Comparison of ENCODE assay signal across 8 cellular contexts in genomic region chr11:57751676-57752253, GRCh38. TPM values are rescaled to one million over a fixed set of nuclear protein-coding genes. Genes with fewer than 3 reads are reported as not detected.
DNase-seq lines count a peak whose midpoint lies in the region; ATAC-seq, FAIRE-seq and TF ChIP-seq lines count a peak whose summit lies in the region.

A gene with protein sequence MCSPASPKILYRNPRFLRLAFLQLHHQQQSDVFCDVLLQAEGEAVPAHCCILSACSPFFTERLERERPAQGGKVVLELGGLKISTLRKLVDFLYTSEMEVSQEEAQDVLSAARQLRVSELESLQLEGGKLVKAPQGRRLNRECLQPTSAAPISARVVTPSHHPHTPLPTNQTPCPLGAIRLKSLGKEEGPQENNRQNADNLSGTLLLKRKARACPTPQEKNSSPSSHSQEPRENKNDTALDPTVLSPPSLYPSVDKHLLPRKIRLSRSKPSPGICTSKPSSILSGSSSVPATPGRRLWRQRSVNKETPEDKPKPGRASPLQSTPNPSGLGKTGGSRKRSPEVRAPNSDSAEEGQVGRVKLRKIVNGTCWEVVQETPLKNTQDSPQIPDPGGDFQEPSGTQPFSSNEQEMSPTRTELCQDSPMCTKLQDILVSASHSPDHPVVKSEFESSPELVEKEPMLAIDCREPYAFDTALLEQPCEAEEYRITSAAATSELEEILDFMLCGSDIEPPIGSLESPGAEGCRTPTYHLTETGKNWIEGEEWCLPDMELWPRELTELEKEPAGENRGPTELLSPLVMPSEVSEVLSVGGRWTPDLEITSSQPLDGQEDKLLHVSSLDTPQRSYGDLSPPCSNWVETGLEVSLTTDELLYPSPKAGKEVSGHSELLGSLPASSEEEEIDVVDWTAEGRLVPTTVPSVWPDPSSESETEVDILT (minus strand): TSS chr11:57751819. CDS start chr11:57751188, 631 bp downstream.

- no peaks in the 10 kb centered on the region for H3K79me2 ChIP-seq in HepG2 (ENCODE audit: insufficient read depth, low read length)

- DNase-seq in 8988T: peak; percentile 48
- DNase-seq in GM12865 (ENCODE audit: low read depth): peak; percentile 54
- DNase-seq in NCI-H510A (lab: John Stamatoyannopoulos, UW): peak; percentile 30
- DNase-seq in breast epithelium (ENCODE audit: low spot score in 2 of 2): no peak
- peak; percentile 83 for DNase-seq in HepG2 (ENCODE audit: low spot score)
- no peak for DNase-seq in COLO829 (ENCODE audit: low spot score)
- DNase-seq in natural killer cell: no peak

- H3K9ac ChIP-seq in HepG2 (ENCODE audit: insufficient read depth, low read depth, low read length): no peak within 1 kb of the TSS

- POLR2A ChIA-PET in HepG2 (lab: Yijun Ruan, JAX): interaction anchor here (0.5 to 2.9 kb wide), 6 partner anchors 10 to 1800 kb away, joined by 3 to 19 read pairs (median 10); partner anchors contain the start of genes CTNND1 and SELENOH

- H3K4me3 Mint-ChIP-seq in natural killer cell: no peak within 1 kb of the TSS

- ATAC-seq in HepG2: peak; percentile 94
- no peak for ATAC-seq in GM18505 (IDR thresholded peaks at IDR 0.05; ENCODE audit: unreplicated experiment)
- ATAC-seq in natural killer cell: no peak

- H3K27ac ChIP-seq in breast epithelium: peak within 1 kb of the TSS; percentile 22 to 25
- H3K27ac ChIP-seq in HepG2 (ENCODE audit: extremely low read length, insufficient read depth, low read length): peak within 1 kb of the TSS; percentile 31

- intact Hi-C loops in breast epithelium (cut with DNase I; ENCODE audit: low total_unique reads) (no loop called here), HepG2 (cut with micrococcal nuclease; ENCODE audit: unreplicated experiment) (loop anchor here (1.0 kb wide), 1 partner anchor 49 kb away; no protein-coding TSS in a partner anchor), natural killer cell (cut with micrococcal nuclease) (no loop called here)

- H3K27ac Mint-ChIP-seq in natural killer cell: peak within 1 kb of the TSS in 1 of 2 donors; percentile 17

- no peak for TF ChIP-seq POLR2A in breast epithelium (IDR thresholded peaks at IDR 0.05)
- no peak for TF ChIP-seq POLR2A in HepG2 (IDR thresholded peaks at IDR 0.05; ENCODE audit: insufficient read depth in 1 of 2, low read depth in 2 of 2, low read length in 2 of 2)
- TF ChIP-seq POLR2A in GM18505 (IDR thresholded peaks at IDR 0.05; ENCODE audit: borderline replicate concordance, extremely low read depth, insufficient read depth, insufficient read length): no peak

- H3K9me3 ChIP-seq in breast epithelium (no peaks in the 10 kb centered on the region), HepG2 (ENCODE audit: low read length) (no peaks in the 10 kb centered on the region)

- TF ChIP-seq CTCF in GM12865 (IDR thresholded peaks at IDR 0.05; ENCODE audit: insufficient read depth, low read depth, low read length, missing control alignments) (peak; percentile 39), breast epithelium (IDR thresholded peaks at IDR 0.05) (peak in 2 of 3 donors; percentile 30 to 51), HepG2 (CRISPR knock-in tag; IDR thresholded peaks at IDR 0.05) (peak; percentile 76), natural killer cell (IDR thresholded peaks at IDR 0.05) (no peak)

- H3K4me1 ChIP-seq in breast epithelium (peaks cover 0 to 2% of the 10 kb centered on the region in 2 donors), HepG2 (ENCODE audit: insufficient read depth, low read length) (peaks cover 26% of the 10 kb centered on the region)

- peak; percentile 71 for TF ChIP-seq RAD21 in HepG2 (CRISPR knock-in tag; IDR thresholded peaks at IDR 0.05)

- H3K4me2 ChIP-seq in HepG2 (ENCODE audit: low read depth, low read length): no peak within 1 kb of the TSS

- TF ChIP-seq EP300 in HepG2 (IDR thresholded peaks at IDR 0.05; ENCODE audit: low read depth in 2 of 2, low read length in 2 of 2) (no peak), HepG2 (CRISPR knock-in tag; IDR thresholded peaks at IDR 0.05; ENCODE audit: borderline replicate concordance) (no peak)

- no peak within 1 kb of the TSS for H2AFZ ChIP-seq in HepG2 (ENCODE audit: low read length)

- FAIRE-seq in HepG2 (lab: Jason Lieb, UNC): peak; percentile 83

- in situ Hi-C loops in HepG2 (cut with HindIII; ENCODE audit: extremely low pct_ligation_motif_present, low pct_unique_long_range_greater_than_20kb): no loop called here

- H4K20me1 ChIP-seq in HepG2 (ENCODE audit: insufficient read depth, low read length): no peaks in the 10 kb centered on the region

- no peaks in the 10 kb centered on the region for H3K9me3 Mint-ChIP-seq in natural killer cell

- BruUV-seq in HepG2 (replicated peaks; lab: Mats Ljungman, UMichigan): no TSS peak

- WGBS in HepG2 (ENCODE audit: low lambda C conversion rate): 45% methylated on average over 10 of the region's 10 CpGs

- H3K36me3 Mint-ChIP-seq in natural killer cell: no peaks in the 10 kb centered on the region

- H3K4me3 ChIP-seq in GM12865 (ENCODE audit: low read depth, low read length) (no peak within 1 kb of the TSS), breast epithelium (no peak within 1 kb of the TSS), HepG2 (replicated peaks in 1 of 3; ENCODE audit: insufficient read depth in 1 of 3, low read depth in 2 of 3, low read length in 3 of 3) (no peak within 1 kb of the TSS)

- no peaks in the 10 kb centered on the region for H3K36me3 ChIP-seq in breast epithelium
- no peaks in the 10 kb centered on the region for H3K36me3 ChIP-seq in HepG2 (replicated peaks in 1 of 2; ENCODE audit: control insufficient read depth in 1 of 2, insufficient read depth in 2 of 2, low read length in 2 of 2)

- no peaks in the 10 kb centered on the region for H3K27me3 ChIP-seq in breast epithelium
- no peaks in the 10 kb centered on the region for H3K27me3 ChIP-seq in HepG2 (ENCODE audit: control insufficient read depth in 1 of 2, insufficient read depth in 2 of 2, low read length in 2 of 2)

- CTCF ChIA-PET in HepG2 (lab: Yijun Ruan, JAX; ENCODE audit: low intra/inter-chr PET ratio, low total read pairs): interaction anchor here (1.5 to 3.1 kb wide), 2 partner anchors 49 to 761 kb away, joined by 5 to 47 read pairs; no protein-coding TSS in a partner anchor

- H3K4me1 Mint-ChIP-seq in natural killer cell: peaks cover 0 to 6% of the 10 kb centered on the region in 2 donors

- no peaks in the 10 kb centered on the region for H3K27me3 Mint-ChIP-seq in natural killer cell (ENCODE audit: low read depth in 2 of 2)

TF ChIP-seq in HepG2, 621 proteins besides CTCF, POLR2A, EP300 and RAD21 (continues in another document):
- TF ChIP-seq, protein P1, sequence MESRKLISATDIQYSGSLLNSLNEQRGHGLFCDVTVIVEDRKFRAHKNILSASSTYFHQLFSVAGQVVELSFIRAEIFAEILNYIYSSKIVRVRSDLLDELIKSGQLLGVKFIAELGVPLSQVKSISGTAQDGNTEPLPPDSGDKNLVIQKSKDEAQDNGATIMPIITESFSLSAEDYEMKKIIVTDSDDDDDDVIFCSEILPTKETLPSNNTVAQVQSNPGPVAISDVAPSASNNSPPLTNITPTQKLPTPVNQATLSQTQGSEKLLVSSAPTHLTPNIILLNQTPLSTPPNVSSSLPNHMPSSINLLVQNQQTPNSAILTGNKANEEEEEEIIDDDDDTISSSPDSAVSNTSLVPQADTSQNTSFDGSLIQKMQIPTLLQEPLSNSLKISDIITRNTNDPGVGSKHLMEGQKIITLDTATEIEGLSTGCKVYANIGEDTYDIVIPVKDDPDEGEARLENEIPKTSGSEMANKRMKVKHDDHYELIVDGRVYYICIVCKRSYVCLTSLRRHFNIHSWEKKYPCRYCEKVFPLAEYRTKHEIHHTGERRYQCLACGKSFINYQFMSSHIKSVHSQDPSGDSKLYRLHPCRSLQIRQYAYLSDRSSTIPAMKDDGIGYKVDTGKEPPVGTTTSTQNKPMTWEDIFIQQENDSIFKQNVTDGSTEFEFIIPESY (CRISPR knock-in tag; IDR thresholded peaks at IDR 0.05): peak; percentile 90
- TF ChIP-seq KLF16 (CRISPR knock-in tag; IDR thresholded peaks at IDR 0.05) (peak in 1 of 2 experiments; percentile 70; a peak in 1 of 4 replicates), KAT8 (CRISPR knock-in tag; IDR thresholded peaks at IDR 0.05) (peak; percentile 47; the same call in 1 of the 2 replicates), TARDBP (CRISPR knock-in tag; IDR thresholded peaks at IDR 0.05) (0 out of 2 replicates have a peak, but pooled peaks have one; percentile 20), FOXP1 (IDR thresholded peaks at IDR 0.05) (no peak), FOXP1 (CRISPR knock-in tag; IDR thresholded peaks at IDR 0.05) (0 out of 2 replicates have a peak, but pooled peaks have one; percentile 6), ZNF615 (CRISPR knock-in tag; IDR thresholded peaks at IDR 0.05; ENCODE audit: borderline replicate concordance) (no peak), ZNF329 (CRISPR knock-in tag; IDR thresholded peaks at IDR 0.05; ENCODE audit: low read depth) (no peak)

RNA-seq across cellular contexts. Expression of the gene that starts here (rescaled TPM):
- total RNA-seq in breast epithelium: not detected
- total RNA-seq in HepG2 (2016; rRNA removed; fragmentation: Illumina TruSeq; extraction: Trizol): not detected in 2 replicates
- total RNA-seq in HepG2 (2016; cell fraction: cytosol; rRNA removed; fragmentation: Illumina TruSeq; extraction: Trizol; ENCODE audit: low read depth): not detected in 2 replicates
- total RNA-seq in HepG2 (2016; cell fraction: insoluble cytoplasmic fraction; rRNA removed; fragmentation: Illumina TruSeq; extraction: Trizol): not detected in 2 replicates
- total RNA-seq in HepG2 (2016; cell fraction: membrane; rRNA removed; fragmentation: Illumina TruSeq; extraction: Trizol): not detected in 2 replicates
- not detected in 2 replicates for total RNA-seq in HepG2 (2016; cell fraction: nucleus; rRNA removed; fragmentation: Illumina TruSeq; extraction: Trizol)
- polyA plus RNA-seq in HepG2 (2011; rRNA removed): not detected in 2 replicates
- polyA plus RNA-seq in HepG2 (2011; cell fraction: cytosol; rRNA removed): not detected in 2 replicates
- not detected in 2 replicates for polyA plus RNA-seq in HepG2 (2011; cell fraction: nucleus; rRNA removed)
- polyA plus RNA-seq in HepG2 (2012): 0.11 TPM in 1 of 2 replicates, not detected in the other
- not detected in 2 replicates for polyA plus RNA-seq in HepG2 (2016; cell fraction: cytosol; fragmentation: Illumina TruSeq; extraction: Trizol; ENCODE audit: low read depth)
- polyA plus RNA-seq in HepG2 (2016; cell fraction: insoluble cytoplasmic fraction; fragmentation: Illumina TruSeq; extraction: Trizol; ENCODE audit: low read depth): not detected in 2 replicates
- not detected in 2 replicates for polyA plus RNA-seq in HepG2 (2016; cell fraction: membrane; fragmentation: Illumina TruSeq; extraction: Trizol; ENCODE audit: low read depth)
- polyA plus RNA-seq in HepG2 (2016; cell fraction: nucleus; fragmentation: Illumina TruSeq; extraction: Trizol; ENCODE audit: insufficient read depth, low read depth): not detected in 2 replicates
- not detected in 2 replicates for polyA minus RNA-seq in HepG2 (2011; rRNA and poly(A)+ RNA removed; ENCODE audit: low replicate concordance)
- polyA minus RNA-seq in HepG2 (2011; cell fraction: cytosol; rRNA and poly(A)+ RNA removed): not detected in 2 replicates
- polyA minus RNA-seq in HepG2 (2011; cell fraction: nucleus; rRNA and poly(A)+ RNA removed): not detected in 2 replicates
- total RNA-seq in natural killer cell: not detected

Comparison
In these comparisons a context has a peak if more than half of its experiments do, and no peak if none do; other contexts are left out.
1. Peak in DNase-seq, ATAC-seq and H3K27ac ChIP-seq in HepG2; RNA of the gene not detected or under 1 TPM.
2. DNase-seq: peak in 8988T (single experiment), GM12865 (single experiment) and NCI-H510A (single experiment); none in breast epithelium (0 of 2), COLO829 (single experiment) and natural killer cell (single experiment).